8 cellular contexts compared by ENCODE assay signal in the genomic region with DNA sequence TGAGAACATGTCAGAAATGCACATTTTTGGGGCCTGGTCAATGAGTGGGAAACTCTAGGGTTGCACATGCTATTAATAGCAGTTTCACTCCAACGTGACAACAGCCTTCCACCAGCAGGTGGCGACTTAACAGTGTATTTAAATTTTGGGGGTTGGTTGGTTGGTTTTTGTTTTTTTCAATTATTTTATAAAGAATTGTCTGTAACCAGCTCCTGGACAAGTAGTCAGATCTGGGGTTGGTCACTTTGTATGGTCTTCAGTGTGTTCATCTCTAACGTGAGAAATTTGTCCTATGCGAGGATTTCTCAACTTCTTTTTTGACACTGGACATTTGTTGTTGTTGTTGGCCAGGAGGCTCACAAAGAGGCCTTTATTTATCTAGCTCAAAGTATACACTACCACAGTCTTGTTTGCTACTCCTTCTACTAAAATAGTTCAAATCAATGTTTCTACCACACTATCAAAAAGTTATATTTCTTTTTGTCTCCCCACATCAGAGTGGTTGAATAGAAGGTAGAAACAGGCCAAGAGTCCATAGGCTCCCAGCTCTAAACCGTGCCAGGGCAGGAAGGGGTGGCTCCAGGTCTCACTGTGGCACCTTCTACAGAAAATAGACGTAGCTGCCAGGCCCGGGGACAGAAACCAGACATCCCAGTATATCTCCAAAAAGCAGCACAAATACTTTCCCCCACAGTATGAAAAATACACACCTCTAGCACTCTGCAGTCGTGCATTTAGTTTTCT.
DNase-seq lines count a peak whose midpoint lies in the region; ATAC-seq and TF ChIP-seq lines count a peak whose summit lies in the region.

No MANE protein-coding gene starts in this region.

- no peak overlapping the region for H3K27ac Mint-ChIP-seq in naive thymus-derived CD4-positive, alpha-beta T cell

- no peaks in the 10 kb centered on the region for H3K36me3 ChIP-seq in naive thymus-derived CD4-positive, alpha-beta T cell (ENCODE audit: control insufficient read depth in 2 of 3, insufficient read depth in 3 of 3, low read length in 3 of 3)

- H3K9me3 ChIP-seq in naive thymus-derived CD4-positive, alpha-beta T cell (ENCODE audit: control insufficient read depth in 2 of 3, low read length in 3 of 3) = no peaks in the 10 kb centered on the region

- no peaks in the 10 kb centered on the region for H3K4me1 ChIP-seq in naive thymus-derived CD4-positive, alpha-beta T cell (ENCODE audit: control insufficient read depth in 2 of 2, insufficient read depth in 2 of 2, low read length in 2 of 2)

- CTCF ChIA-PET in naive thymus-derived CD4-positive, alpha-beta T cell (lab: Charles Lee) = interaction anchor here (0.9 to 2.7 kb wide), 10 partner anchors 8 to 305 kb away, joined by 3 to 31 read pairs (median 4); no protein-coding TSS in a partner anchor

- no peak overlapping the region for H3K4me3 Mint-ChIP-seq in naive thymus-derived CD4-positive, alpha-beta T cell

- DNase-seq in SHP77 (lab: John Stamatoyannopoulos, UW) = peak; percentile 14 to 21
- no peak for DNase-seq in SHP77 treated with DMSO at 0.1 percent for 48 hours (lab: John Stamatoyannopoulos, UW)
- peak; percentile 5 for DNase-seq in NCI-H510A treated with DMSO at 0.1 percent for 48 hours (lab: John Stamatoyannopoulos, UW)
- peak; percentile 39 for DNase-seq in activated CD8-positive, alpha-beta memory T cell treated with anti-CD3 and anti-CD28 coated beads, Interleukin-2, amount 50 U/mL, for 24 hours (ENCODE audit: extremely low read depth)
- DNase-seq in epithelial cell of esophagus (ENCODE audit: low read depth) = peak; percentile 57
- DNase-seq in naive thymus-derived CD4-positive, alpha-beta T cell = peak; percentile 23 to 64 (median 53)
- DNase-seq in stimulated activated naive CD8-positive, alpha-beta T cell treated with anti-CD3 and anti-CD28 coated beads, Interleukin-15, Interleukin-2, amounts not matched to agents 100 U/mL and 50 U/mL, for 24 hours = peak; percentile 71

- H3K4me1 Mint-ChIP-seq in naive thymus-derived CD4-positive, alpha-beta T cell = peaks cover 0 to 2% (median 0%) of the 10 kb centered on the region in 7 donors

- H3K36me3 Mint-ChIP-seq in naive thymus-derived CD4-positive, alpha-beta T cell = no peaks in the 10 kb centered on the region

- H3K4me3 ChIP-seq in epithelial cell of esophagus (ENCODE audit: low read length) = no peak overlapping the region
- H3K4me3 ChIP-seq in naive thymus-derived CD4-positive, alpha-beta T cell (ENCODE audit: low read length) = no peak overlapping the region

- intact Hi-C loops in naive thymus-derived CD4-positive, alpha-beta T cell (cut with micrococcal nuclease) = loop anchor here (1.0 kb wide), 2 partner anchors 175 to 225 kb away; a partner anchor contains a TSS

- H3K9me3 Mint-ChIP-seq in naive thymus-derived CD4-positive, alpha-beta T cell = no peaks in the 10 kb centered on the region

- no peak overlapping the region for H3K27ac ChIP-seq in naive thymus-derived CD4-positive, alpha-beta T cell (ENCODE audit: low read depth, low read length)

- peaks cover 4 to 9% (median 6%) of the 10 kb centered on the region in 5 donors for H3K27me3 Mint-ChIP-seq in naive thymus-derived CD4-positive, alpha-beta T cell

- peak; percentile 80 for TF ChIP-seq CTCF in epithelial cell of esophagus (IDR thresholded peaks at IDR 0.05; ENCODE audit: insufficient read depth, low read depth, low read length, missing control alignments)

- POLR2A ChIA-PET in naive thymus-derived CD4-positive, alpha-beta T cell (lab: Charles Lee) = no interaction called here

- ATAC-seq in HG02884 (IDR thresholded peaks at IDR 0.05; ENCODE audit: unreplicated experiment) = peak; percentile 52
- ATAC-seq in naive thymus-derived CD4-positive, alpha-beta T cell = peak; percentile 68
- peak; percentile 29 for ATAC-seq in stimulated activated naive CD8-positive, alpha-beta T cell treated with anti-CD3 and anti-CD28 coated beads, Interleukin-15, Interleukin-2, amounts not matched to agents 100 U/mL and 50 U/mL, for 24 hours

- no peaks in the 10 kb centered on the region for H3K27me3 ChIP-seq in naive thymus-derived CD4-positive, alpha-beta T cell (ENCODE audit: control insufficient read depth in 2 of 2, insufficient read depth in 2 of 2, low read length in 2 of 2)
